8 cellular contexts compared by ENCODE assay signal in genomic region chr1:206030714-206031113, GRCh38. TPM values are rescaled to one million over a fixed set of nuclear protein-coding genes. Genes with fewer than 3 reads are reported as not detected.
DNase-seq lines count a peak whose midpoint lies in the region; ATAC-seq and TF ChIP-seq lines count a peak whose summit lies in the region.

No MANE protein-coding gene starts in this region.

- H3K27me3 Mint-ChIP-seq in activated CD8-positive, alpha-beta T cell treated with anti-CD3 and anti-CD28 coated beads for 36 hours: peaks cover 24% of the 10 kb centered on the region

- H3K36me3 Mint-ChIP-seq in activated CD8-positive, alpha-beta T cell treated with anti-CD3 and anti-CD28 coated beads for 36 hours (ENCODE audit: low read depth): no peaks in the 10 kb centered on the region
- no peaks in the 10 kb centered on the region for H3K36me3 Mint-ChIP-seq in stimulated activated effector memory CD8-positive, alpha-beta T cell treated with anti-CD3 and anti-CD28 coated beads, Interleukin-12 subunit alpha, Interleukin-12 subunit beta, amount 100 ng/mL, for 72 hours

- no peaks in the 10 kb centered on the region for H3K27me3 ChIP-seq in endocrine pancreas (ENCODE audit: control insufficient read depth, insufficient read depth, low read length)

- peak overlapping the region; percentile 49 for H3K9ac ChIP-seq in endocrine pancreas (ENCODE audit: control insufficient read depth, insufficient read depth, low read length)

- H3K4me1 Mint-ChIP-seq in activated CD8-positive, alpha-beta T cell treated with anti-CD3 and anti-CD28 coated beads for 36 hours (ENCODE audit: low read depth): peaks cover 9% of the 10 kb centered on the region
- peaks cover 7% of the 10 kb centered on the region for H3K4me1 Mint-ChIP-seq in stimulated activated effector memory CD8-positive, alpha-beta T cell treated with anti-CD3 and anti-CD28 coated beads, Interleukin-12 subunit alpha, Interleukin-12 subunit beta, amount 100 ng/mL, for 72 hours

- intact Hi-C loops in activated CD8-positive, alpha-beta T cell treated with anti-CD3 and anti-CD28 coated beads for 36 hours (cut with micrococcal nuclease): loop anchor here (2.0 kb wide), 1 partner anchor 74 kb away; no protein-coding TSS in a partner anchor

- CTCF ChIA-PET in activated CD8-positive, alpha-beta T cell treated with anti-CD3 and anti-CD28 coated beads for 36 hours (lab: Charles Lee): interaction anchor here (0.6 to 8.3 kb wide), 41 partner anchors 9 to 372 kb away, joined by 3 to 236 read pairs (median 4); partner anchors contain the start of gene RAB7B

- ATAC-seq in GM19023 (IDR thresholded peaks at IDR 0.05; ENCODE audit: unreplicated experiment): peak; percentile 71
- peak; percentile 96 for ATAC-seq in activated CD8-positive, alpha-beta T cell treated with anti-CD3 and anti-CD28 coated beads for 36 hours
- ATAC-seq in stimulated activated effector memory CD8-positive, alpha-beta T cell treated with anti-CD3 and anti-CD28 coated beads, Interleukin-12 subunit alpha, Interleukin-12 subunit beta, amount 100 ng/mL, for 72 hours: peak; percentile 84

- no peaks in the 10 kb centered on the region for H3K9me3 ChIP-seq in endocrine pancreas (ENCODE audit: control insufficient read depth, low read length)

- no peak overlapping the region for H3K4me3 ChIP-seq in endocrine pancreas (ENCODE audit: control insufficient read depth, insufficient read depth, low read length)

- POLR2A ChIA-PET in activated CD8-positive, alpha-beta T cell treated with anti-CD3 and anti-CD28 coated beads for 36 hours (lab: Charles Lee): interaction anchor here (2.2 kb wide), 1 partner anchor 76 kb away, joined by 6 read pairs; no protein-coding TSS in a partner anchor

- peak; percentile 89 for TF ChIP-seq CTCF in activated CD8-positive, alpha-beta T cell treated with anti-CD3 and anti-CD28 coated beads for 36 hours (IDR thresholded peaks at IDR 0.05)

- DNase-seq in AML-193 (lab: John Stamatoyannopoulos, UW) (peak; percentile 81 to 84), HT-29 (ENCODE audit: low spot score) (peak; percentile 91), NCI-H82 treated with DMSO at 0.1 percent for 48 hours (lab: John Stamatoyannopoulos, UW; ENCODE audit: unreplicated experiment) (peak; percentile 94), middle frontal gyrus (ENCODE audit: extremely low spot score, low spot score) (peak; percentile 50)
- peak; percentile 78 for DNase-seq in activated CD8-positive, alpha-beta T cell treated with anti-CD3 and anti-CD28 coated beads for 36 hours
- DNase-seq in stimulated activated effector memory CD8-positive, alpha-beta T cell treated with anti-CD3 and anti-CD28 coated beads, Interleukin-12 subunit alpha, Interleukin-12 subunit beta, amount 100 ng/mL, for 72 hours (ENCODE audit: low spot score in 2 of 2): peak; percentile 26 to 69

- H3K4me1 ChIP-seq in endocrine pancreas (ENCODE audit: control insufficient read depth, insufficient read depth, low read length): no peaks in the 10 kb centered on the region

- H3K9me3 Mint-ChIP-seq in activated CD8-positive, alpha-beta T cell treated with anti-CD3 and anti-CD28 coated beads for 36 hours: no peaks in the 10 kb centered on the region
- H3K9me3 Mint-ChIP-seq in stimulated activated effector memory CD8-positive, alpha-beta T cell treated with anti-CD3 and anti-CD28 coated beads, Interleukin-12 subunit alpha, Interleukin-12 subunit beta, amount 100 ng/mL, for 72 hours: no peaks in the 10 kb centered on the region

- H3K36me3 ChIP-seq in endocrine pancreas (ENCODE audit: control insufficient read depth, insufficient read depth, low read length): no peaks in the 10 kb centered on the region

- H3K4me3 Mint-ChIP-seq in activated CD8-positive, alpha-beta T cell treated with anti-CD3 and anti-CD28 coated beads for 36 hours: no peak overlapping the region
- no peak overlapping the region for H3K4me3 Mint-ChIP-seq in stimulated activated effector memory CD8-positive, alpha-beta T cell treated with anti-CD3 and anti-CD28 coated beads, Interleukin-12 subunit alpha, Interleukin-12 subunit beta, amount 100 ng/mL, for 72 hours

- H3K27ac Mint-ChIP-seq in activated CD8-positive, alpha-beta T cell treated with anti-CD3 and anti-CD28 coated beads for 36 hours: no peak overlapping the region
- no peak overlapping the region for H3K27ac Mint-ChIP-seq in stimulated activated effector memory CD8-positive, alpha-beta T cell treated with anti-CD3 and anti-CD28 coated beads, Interleukin-12 subunit alpha, Interleukin-12 subunit beta, amount 100 ng/mL, for 72 hours

RNA-seq across cellular contexts. Expression of gene CTSE, which starts 7.0 kb away (rescaled TPM):
- total RNA-seq in HT-29 (2014; rRNA removed; shearing (Covaris generic)): 6.6 and 9.1 TPM in 2 replicates
- not detected for total RNA-seq in activated CD8-positive, alpha-beta T cell treated with anti-CD3 and anti-CD28 coated beads for 36 hours

RNA-seq across cellular contexts. Expression of gene RHEX, which starts 22.3 kb away (rescaled TPM):
- total RNA-seq in HT-29 (2014; rRNA removed; shearing (Covaris generic)): not detected in 2 replicates
- not detected for total RNA-seq in activated CD8-positive, alpha-beta T cell treated with anti-CD3 and anti-CD28 coated beads for 36 hours

RNA-seq across cellular contexts. Expression of gene RAB7B, which starts 27.5 kb away (rescaled TPM):
- total RNA-seq in HT-29 (2014; rRNA removed; shearing (Covaris generic)): 9.0 and 10.5 TPM in 2 replicates
- not detected for total RNA-seq in activated CD8-positive, alpha-beta T cell treated with anti-CD3 and anti-CD28 coated beads for 36 hours

Comparison
In these comparisons a context has a peak if more than half of its experiments do, and no peak if none do; other contexts are left out.
1. RNA of gene RAB7B, which starts 27.5 kb away (total RNA-seq): 9.0 to 10.5 TPM in HT-29; not detected in activated CD8-positive, alpha-beta T cell treated with anti-CD3 and anti-CD28 coated beads for 36 hours; every median in the first group is over 10 times any median in the second.
2. Peak in every context shown above with its lines, with median percentiles within 50 percentile points of each other: DNase-seq and ATAC-seq.